17 cellular contexts compared by ENCODE assay signal in the genomic region with DNA sequence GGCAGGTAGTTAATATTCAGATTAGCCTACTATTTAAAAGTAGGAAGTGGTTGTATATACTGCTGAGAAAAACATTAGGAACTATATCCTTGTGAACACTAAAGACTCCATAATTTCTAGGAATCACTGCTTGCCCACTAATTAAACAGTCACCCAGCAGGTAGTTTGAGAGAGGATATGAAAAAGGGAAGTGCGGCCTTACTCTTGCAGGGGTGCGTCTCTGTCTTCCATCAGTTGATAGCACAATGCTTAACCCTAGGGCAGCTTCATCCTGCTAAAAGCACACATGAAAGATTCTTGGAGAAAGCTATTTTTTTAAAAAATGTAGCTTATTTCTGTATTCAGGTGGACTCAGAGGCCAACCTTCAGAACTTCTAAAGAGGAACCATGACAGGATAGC. TPM values are rescaled to one million over a fixed set of nuclear protein-coding genes. Genes with fewer than 3 reads are reported as not detected.
A peak's percentile ranks its signal among the peaks of the same experiment; 100 is the strongest.
DNase-seq lines count a peak whose midpoint lies in the region; ATAC-seq, FAIRE-seq and TF ChIP-seq lines count a peak whose summit lies in the region.
"Had no signal": no experiment of that assay in that cellular context is flagged by ENCODE, and none has a peak within 500 bp of the region (broad histone marks: within the 10 kb centered on the region; RNA-seq: fewer than 3 reads in every experiment).

No MANE protein-coding gene starts in this region.

- no peak overlapping the region for H3K9ac ChIP-seq in OCI-LY3 (ENCODE audit: low read length)

- no peak overlapping the region for H3K4me3 ChIP-seq in OCI-LY3 (ENCODE audit: low read length)
- no peak overlapping the region for H3K4me3 ChIP-seq in vagina
- no peak overlapping the region for H3K4me3 ChIP-seq in upper lobe of left lung
- no peak overlapping the region for H3K4me3 ChIP-seq in sigmoid colon
- H3K4me3 ChIP-seq: body of pancreas, dorsolateral prefrontal cortex, left ventricle myocardium inferior, prostate gland, SK-N-MC, thyroid gland had no signal

- WGBS in upper lobe of left lung, 2 donors, result 55 to 65% methylated on average over 2 of the region's 2 CpGs
- 67 to 85% methylated on average over 2 of the region's 2 CpGs for WGBS in sigmoid colon, 2 donors

- H3K36me3 ChIP-seq in OCI-LY3 (replicated peaks; ENCODE audit: low read depth, low read length) (no peaks in the 10 kb centered on the region), vagina (no peaks in the 10 kb centered on the region), upper lobe of left lung (no peaks in the 10 kb centered on the region), sigmoid colon (no peaks in the 10 kb centered on the region)
- H3K36me3 ChIP-seq: left ventricle myocardium inferior, prostate gland, thyroid gland, WERI-Rb-1 had no signal

- TF ChIP-seq EP300 in upper lobe of left lung (IDR thresholded peaks at IDR 0.05), result no peak
- no peak for TF ChIP-seq EP300 in sigmoid colon (IDR thresholded peaks at IDR 0.05)

- H3K4me2 ChIP-seq in OCI-LY3 (ENCODE audit: low read length), result peak overlapping the region; percentile 18; the same call in 1 of the 2 replicates

- TF ChIP-seq CTCF in OCI-LY3 (IDR thresholded peaks at IDR 0.05; ENCODE audit: low read depth, low read length) (no peak), vagina (IDR thresholded peaks at IDR 0.05) (no peak), upper lobe of left lung (IDR thresholded peaks at IDR 0.05) (no peak), sigmoid colon (IDR thresholded peaks at IDR 0.05) (no peak)

- H3K4me1 Mint-ChIP-seq in stimulated activated naive CD8-positive, alpha-beta T cell treated with anti-CD3 and anti-CD28 coated beads, Interleukin-15, amount 100 ng/mL, for 72 hours, result peaks cover 11% of the 10 kb centered on the region

- ATAC-seq in GM21381 (IDR thresholded peaks at IDR 0.05; ENCODE audit: unreplicated experiment) (peak; percentile 77), HG03103 (IDR thresholded peaks at IDR 0.05; ENCODE audit: low read depth, unreplicated experiment) (peak; percentile 87), upper lobe of left lung (ENCODE audit: low FRiP score in 2 of 2) (no peak)
- ATAC-seq in stimulated activated naive CD8-positive, alpha-beta T cell treated with anti-CD3 and anti-CD28 coated beads, Interleukin-15, amount 100 ng/mL, for 72 hours, result no peak
- ATAC-seq: body of pancreas had no signal

- no peaks in the 10 kb centered on the region for H3K27me3 Mint-ChIP-seq in stimulated activated naive CD8-positive, alpha-beta T cell treated with anti-CD3 and anti-CD28 coated beads, Interleukin-15, amount 100 ng/mL, for 72 hours

- peaks cover 7 to 21% of the 10 kb centered on the region in 2 donors for H3K9me3 Mint-ChIP-seq in stimulated activated naive CD8-positive, alpha-beta T cell treated with anti-CD3 and anti-CD28 coated beads, Interleukin-15, amount 100 ng/mL, for 72 hours

- H3K27ac ChIP-seq in OCI-LY3 (ENCODE audit: low read length) (no peak overlapping the region), vagina (no peak overlapping the region), upper lobe of left lung (no peak overlapping the region), sigmoid colon (no peak overlapping the region)
- H3K27ac ChIP-seq: body of pancreas, dorsolateral prefrontal cortex, left ventricle myocardium inferior, prostate gland, SK-N-MC, thyroid gland, WERI-Rb-1 had no signal

- no peaks in the 10 kb centered on the region for H3K79me2 ChIP-seq in OCI-LY3 (ENCODE audit: low read length)

- no peaks in the 10 kb centered on the region for H3K27me3 ChIP-seq in OCI-LY3 (ENCODE audit: low read depth, low read length)
- no peaks in the 10 kb centered on the region for H3K27me3 ChIP-seq in vagina
- no peaks in the 10 kb centered on the region for H3K27me3 ChIP-seq in upper lobe of left lung
- no peaks in the 10 kb centered on the region for H3K27me3 ChIP-seq in sigmoid colon
- H3K27me3 ChIP-seq: body of pancreas, thyroid gland had no signal

- no peak overlapping the region for H3K27ac Mint-ChIP-seq in stimulated activated naive CD8-positive, alpha-beta T cell treated with anti-CD3 and anti-CD28 coated beads, Interleukin-15, amount 100 ng/mL, for 72 hours

- intact Hi-C loops in vagina (cut with DNase I), result no loop called here
- intact Hi-C loops in sigmoid colon (cut with DNase I), result no loop called here

- FAIRE-seq in GM12892 (lab: Jason Lieb, UNC), result peak; percentile 74

- TF ChIP-seq POLR2A in GM12892 (IDR thresholded peaks at IDR 0.05; ENCODE audit: low read depth, low read length) (no peak), vagina (IDR thresholded peaks at IDR 0.05) (no peak), upper lobe of left lung (IDR thresholded peaks at IDR 0.05) (no peak), sigmoid colon (IDR thresholded peaks at IDR 0.05) (no peak)

- H3K4me1 ChIP-seq in OCI-LY3 (ENCODE audit: low read length), result peaks cover 16% of the 10 kb centered on the region
- peaks cover 4% of the 10 kb centered on the region for H3K4me1 ChIP-seq in vagina
- no peaks in the 10 kb centered on the region for H3K4me1 ChIP-seq in upper lobe of left lung
- H3K4me1 ChIP-seq in sigmoid colon, result peaks cover 0 to 3% (median 0%) of the 10 kb centered on the region in 4 donors
- H3K4me1 ChIP-seq: body of pancreas, left ventricle myocardium inferior, prostate gland, thyroid gland had no signal

- H3K4me3 Mint-ChIP-seq in stimulated activated naive CD8-positive, alpha-beta T cell treated with anti-CD3 and anti-CD28 coated beads, Interleukin-15, amount 100 ng/mL, for 72 hours, result no peak overlapping the region

- no peak overlapping the region for H2AFZ ChIP-seq in OCI-LY3 (ENCODE audit: low read depth, low read length)

- H3K9me3 ChIP-seq in OCI-LY3 (ENCODE audit: insufficient read depth, low read length) (no peaks in the 10 kb centered on the region), vagina (no peaks in the 10 kb centered on the region), upper lobe of left lung (peaks cover 0 to 6% (median 0%) of the 10 kb centered on the region in 4 donors), sigmoid colon (peaks cover 0 to 3% (median 0%) of the 10 kb centered on the region in 4 donors)
- H3K9me3 ChIP-seq: prostate gland, thyroid gland had no signal

- H4K20me1 ChIP-seq in OCI-LY3 (ENCODE audit: insufficient read depth, low read length), result 0 out of 2 replicates have a peak, but pooled peaks cover 6% of the 10 kb centered on the region

- DNase-seq in GM12892 (ENCODE audit: insufficient read length) (no peak), vagina (ENCODE audit: extremely low spot score in 2 of 2) (no peak), upper lobe of left lung (no peak), sigmoid colon (no peak)
- no peak for DNase-seq in stimulated activated naive CD8-positive, alpha-beta T cell treated with anti-CD3 and anti-CD28 coated beads, Interleukin-15, amount 100 ng/mL, for 72 hours
- DNase-seq: activated naive CD4-positive, alpha-beta T cell treated with Interleukin-2 at 50 U/mL for 16 hours; body of pancreas; dorsolateral prefrontal cortex; left ventricle myocardium inferior; NK-92 treated with Interleukin-12 subunit alpha and Interleukin-12 subunit beta, amount 100 ng/mL, for 24 hours; thyroid gland; WERI-Rb-1 had no signal

RNA-seq across cellular contexts. Expression of gene ATP5MC3, which starts 53.1 kb away (rescaled TPM):
- polyA plus RNA-seq in GM12892 (2012; ENCODE audit: missing spikeins), result 483 TPM
- 106 TPM for total RNA-seq in vagina
- total RNA-seq in upper lobe of left lung, result 100 to 1,000 TPM in 3 of 6 donors, 10 to 100 TPM in 3; 14.8 to 164 (median 107) TPM
- total RNA-seq in sigmoid colon, result 100 to 1,000 TPM in 3 of 4 donors, 10 to 100 TPM in 1; 97.5 to 233 (median 163) TPM
- polyA plus RNA-seq in sigmoid colon, result 1,000 to 10,000 TPM in 1 of 3 donors, 100 to 1,000 TPM in 2; 613 to 1,261 (median 899) TPM

Comparison
In these comparisons a context has a peak if more than half of its experiments do, and no peak if none do; other contexts are left out.
1. ATAC-seq: peak in GM21381 (single experiment) and HG03103 (single experiment); none in upper lobe of left lung (0 of 2) and stimulated activated naive CD8-positive, alpha-beta T cell treated with anti-CD3 and anti-CD28 coated beads, Interleukin-15, amount 100 ng/mL, for 72 hours (single experiment).